In the genomic region with DNA sequence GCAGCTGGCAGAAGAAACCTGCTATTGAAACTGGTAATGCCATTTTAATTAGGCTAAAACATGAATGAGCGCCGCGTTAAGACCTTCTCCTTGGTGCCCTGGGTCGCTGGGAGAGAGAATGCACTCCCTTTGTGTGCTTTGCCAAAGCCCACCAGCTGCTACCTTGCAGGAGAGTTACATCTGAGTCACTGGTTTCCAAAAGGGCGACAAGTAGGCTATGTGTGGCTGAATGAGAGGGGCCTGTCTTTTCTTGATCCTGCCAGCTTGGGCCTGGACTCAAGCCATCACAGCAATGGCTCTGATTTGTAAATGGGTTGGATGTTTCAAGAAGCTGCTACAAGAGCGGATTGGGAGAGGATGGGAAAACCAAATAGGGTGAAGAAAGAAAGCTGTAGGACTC, we compare ENCODE assay signal across 19 cellular contexts.
DNase-seq lines count a peak whose midpoint lies in the region; ATAC-seq and TF ChIP-seq lines count a peak whose summit lies in the region.
"Had no signal": no experiment of that assay in that cellular context is flagged by ENCODE, and none has a peak within 500 bp of the region (broad histone marks: within the 10 kb centered on the region; RNA-seq: fewer than 3 reads in every experiment).

No MANE protein-coding gene starts in this region.

- H3K9me3 ChIP-seq in hepatocyte (ENCODE audit: low read depth) (no peaks in the 10 kb centered on the region), ascending aorta (no peaks in the 10 kb centered on the region)

- no peak overlapping the region for H2AFZ ChIP-seq in hepatocyte

- H3K4me1 ChIP-seq in hepatocyte (ENCODE audit: insufficient read depth) = no peaks in the 10 kb centered on the region
- H3K4me1 ChIP-seq in ascending aorta = no peaks in the 10 kb centered on the region

- H3K27me3 ChIP-seq in hepatocyte (no peaks in the 10 kb centered on the region), ascending aorta (no peaks in the 10 kb centered on the region)

- H3K9me2 ChIP-seq in hepatocyte (replicated peaks; ENCODE audit: insufficient read depth) = no peaks in the 10 kb centered on the region

- intact Hi-C loops in ascending aorta (cut with DNase I) = no loop called here

- no peak overlapping the region for H3K4me2 ChIP-seq in hepatocyte
- H3K4me2 ChIP-seq: KMS-11 had no signal

- TF ChIP-seq CTCF in hepatocyte (IDR thresholded peaks at IDR 0.05; ENCODE audit: poor library complexity) = no peak
- no peak for TF ChIP-seq CTCF in ascending aorta (IDR thresholded peaks at IDR 0.05)

- no peaks in the 10 kb centered on the region for H4K20me1 ChIP-seq in hepatocyte (ENCODE audit: insufficient read depth, poor library complexity, severe bottlenecking)

- H3K36me3 ChIP-seq in hepatocyte (replicated peaks; ENCODE audit: insufficient read depth, low read depth) (no peaks in the 10 kb centered on the region), ascending aorta (no peaks in the 10 kb centered on the region)

- no peak overlapping the region for H3K27ac ChIP-seq in hepatocyte
- no peak overlapping the region for H3K27ac ChIP-seq in ascending aorta
- H3K27ac ChIP-seq: KMS-11 had no signal

- ATAC-seq in HG03025 (IDR thresholded peaks at IDR 0.05; ENCODE audit: low FRiP score, unreplicated experiment) = no peak
- ATAC-seq: natural killer cell treated with Interleukin-12 subunit alpha and Interleukin-12 subunit beta and Interleukin-15 and Interleukin-18, amount 100 ng/mL, for 72 hours had no signal

- no peaks in the 10 kb centered on the region for H3K79me2 ChIP-seq in hepatocyte

- WGBS in hepatocyte (ENCODE audit: low lambda C conversion rate, missing lambda C conversion rate) = 47% methylated on average over 6 of the region's 6 CpGs

- peak; percentile 52 for DNase-seq in NCI-H146 (lab: John Stamatoyannopoulos, UW)
- DNase-seq in NCI-H446 (lab: John Stamatoyannopoulos, UW) = peak; percentile 71 to 85
- DNase-seq in globus pallidus (ENCODE audit: low spot score) = peak; percentile 31
- peak; percentile 1 for DNase-seq in occipital lobe (lab: John Stamatoyannopoulos, UW)
- no peak for DNase-seq in hepatocyte (ENCODE audit: low spot score)
- no peak for DNase-seq in OCI-M2 (lab: John Stamatoyannopoulos, UW; ENCODE audit: unreplicated experiment)
- DNase-seq in ascending aorta (ENCODE audit: low spot score in 2 of 2) = no peak
- DNase-seq: activated CD4-positive, alpha-beta T cell treated with anti-CD3 and anti-CD28 coated beads, Interleukin-2, amount 10 ng/mL, durations not matched to agents 7 days and 5 days; activated gamma-delta T cell; cerebellar nuclear complex; EL; NCI-H510A; Right ventricle myocardium superior; stimulated activated CD4-positive, alpha-beta T cell treated with anti-CD3 and anti-CD28 coated beads, Interleukin-12 subunit alpha, Interleukin-12 subunit beta, amount 100 ng/mL, for 4 hours; stimulated activated CD8-positive, alpha-beta memory T cell treated with anti-CD3 and anti-CD28 coated beads, Interleukin-4, amount 100 ng/mL, for 48 hours; T-helper 1 cell had no signal

- H3K4me3 ChIP-seq in hepatocyte = no peak overlapping the region
- H3K4me3 ChIP-seq in ascending aorta = no peak overlapping the region

Comparison
In these comparisons a context has a peak if more than half of its experiments do, and no peak if none do; other contexts are left out.
1. DNase-seq: peak in NCI-H146 (single experiment), NCI-H446 (2 of 2), globus pallidus (single experiment) and occipital lobe (single experiment); none in hepatocyte (single experiment), OCI-M2 (single experiment) and ascending aorta (0 of 2).